In the genomic region with DNA sequence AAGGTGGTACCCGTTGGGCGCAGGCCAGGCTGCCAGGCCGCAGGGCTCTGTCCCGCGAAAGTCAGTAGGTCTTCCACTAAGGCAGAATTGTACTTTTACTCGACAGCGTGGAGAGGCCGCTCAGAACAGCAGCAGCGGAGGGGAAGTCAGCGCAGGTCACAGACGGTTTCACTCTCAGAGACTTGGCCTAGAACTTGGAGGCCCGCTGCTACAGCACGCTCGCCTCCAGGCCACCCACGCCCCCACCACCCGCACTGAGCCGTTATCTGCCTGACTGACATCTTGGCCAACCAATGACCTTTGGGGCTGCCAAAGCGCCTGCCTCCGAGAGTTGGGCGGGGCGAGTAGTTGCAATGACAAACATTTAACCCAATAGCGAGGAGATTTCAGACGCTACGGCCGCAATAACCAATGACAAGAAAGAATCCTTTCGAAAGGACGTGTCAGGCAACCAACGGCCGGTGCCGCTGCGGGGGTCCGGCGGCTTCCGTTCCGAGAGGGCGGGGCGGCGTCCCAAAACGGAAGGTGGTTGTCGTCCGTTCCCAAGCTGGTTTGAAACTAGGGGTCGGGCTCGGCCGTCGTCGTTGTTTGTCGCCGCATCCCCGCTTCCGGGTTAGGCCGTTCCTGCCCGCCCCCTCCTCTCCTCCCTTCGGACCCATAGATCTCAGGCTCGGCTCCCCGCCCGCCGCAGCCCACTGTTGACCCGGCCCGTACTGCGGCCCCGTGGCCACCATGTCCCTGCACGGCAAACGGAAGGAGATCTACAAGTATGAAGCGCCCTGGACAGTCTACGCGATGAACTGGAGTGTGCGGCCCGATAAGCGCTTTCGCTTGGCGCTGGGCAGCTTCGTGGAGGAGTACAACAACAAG, we compare ENCODE assay signal across 1 cellular context.
TF ChIP-seq lines count a peak whose summit lies in the region.

A gene with protein sequence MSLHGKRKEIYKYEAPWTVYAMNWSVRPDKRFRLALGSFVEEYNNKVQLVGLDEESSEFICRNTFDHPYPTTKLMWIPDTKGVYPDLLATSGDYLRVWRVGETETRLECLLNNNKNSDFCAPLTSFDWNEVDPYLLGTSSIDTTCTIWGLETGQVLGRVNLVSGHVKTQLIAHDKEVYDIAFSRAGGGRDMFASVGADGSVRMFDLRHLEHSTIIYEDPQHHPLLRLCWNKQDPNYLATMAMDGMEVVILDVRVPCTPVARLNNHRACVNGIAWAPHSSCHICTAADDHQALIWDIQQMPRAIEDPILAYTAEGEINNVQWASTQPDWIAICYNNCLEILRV (plus strand): TSS at position 532 of the 870 bp plus-strand sequence. CDS start 201 bp downstream, at position 733.

TF ChIP-seq in K562, 482 proteins besides CTCF, POLR2A, EP300 and RAD21 (continued from another document and continues in another):
- TF ChIP-seq ZBTB49 (CRISPR knock-in tag; IDR thresholded peaks at IDR 0.05; ENCODE audit: borderline replicate concordance) (no peak), BRF1 (IDR thresholded peaks at IDR 0.05; ENCODE audit: borderline replicate concordance, extremely low read depth, insufficient read length) (no peak), PPARD (CRISPR knock-in tag; IDR thresholded peaks at IDR 0.05) (no peak), HNRNPK (IDR thresholded peaks at IDR 0.05; ENCODE audit: low read depth, low read length, poor library complexity, severe bottlenecking) (no peak), ZNF717 (CRISPR knock-in tag; IDR thresholded peaks at IDR 0.05) (no peak), RBM39 (optimal IDR thresholded peaks at IDR 0.05; ENCODE audit: low read depth, low read length) (no peak), NR2F6 (CRISPR knock-in tag; IDR thresholded peaks at IDR 0.05) (0 out of 2 replicates have a peak, but pooled peaks have one; percentile 8), SMARCE1 (IDR thresholded peaks at IDR 0.05) (no peak), GABPA (tag; conservative IDR thresholded peaks at IDR 0.05; ENCODE audit: low read depth) (peak; percentile 98), PTBP1 (IDR thresholded peaks at IDR 0.05; ENCODE audit: low read depth, low read length) (no peak), ZNF24 (IDR thresholded peaks at IDR 0.05) (no peak), BCL6 (CRISPR knock-in tag; IDR thresholded peaks at IDR 0.05) (no peak), MTA2 (IDR thresholded peaks at IDR 0.05; ENCODE audit: low read depth) (no peak), HMGN3 (IDR thresholded peaks at IDR 0.05; ENCODE audit: borderline replicate concordance, extremely low read depth, insufficient read length, low read depth, low read length) (no peak), STAT5B (CRISPR knock-in tag; IDR thresholded peaks at IDR 0.05) (no peak), C11orf30 (IDR thresholded peaks at IDR 0.05; ENCODE audit: low read depth) (peak; percentile 57; the same call in 1 of the 2 replicates), ZBTB1 (CRISPR knock-in tag; IDR thresholded peaks at IDR 0.05; ENCODE audit: borderline replicate concordance, low read depth) (no peak), CBX2 (IDR thresholded peaks at IDR 0.05; ENCODE audit: insufficient read depth, low read length, poor library complexity, severe bottlenecking) (no peak), ZBTB34 (CRISPR knock-in tag; IDR thresholded peaks at IDR 0.05) (no peak), ZNF583 (CRISPR knock-in tag; IDR thresholded peaks at IDR 0.05) (no peak), MTA1 (IDR thresholded peaks at IDR 0.05; ENCODE audit: borderline replicate concordance) (no peak), ZNF57 (CRISPR knock-in tag; IDR thresholded peaks at IDR 0.05) (no peak), HNRNPL (IDR thresholded peaks at IDR 0.05; ENCODE audit: low read depth, low read length) (no peak), ZNF41 (CRISPR knock-in tag; conservative IDR thresholded peaks at IDR 0.05) (no peak), ARHGAP35 (IDR thresholded peaks at IDR 0.05; ENCODE audit: partially characterized antibody) (no peak), GTF2E2 (tag; IDR thresholded peaks at IDR 0.05) (peak; percentile 61; the same call in 1 of the 2 replicates), NFYB (IDR thresholded peaks at IDR 0.05; ENCODE audit: extremely low read depth, insufficient read length) (peak; percentile 90), ZNF77 (CRISPR knock-in tag; IDR thresholded peaks at IDR 0.05) (no peak), CREB1 (IDR thresholded peaks at IDR 0.05) (peak; percentile 70), CREB1 (CRISPR knock-in tag; IDR thresholded peaks at IDR 0.05) (peak; percentile 83), HNRNPUL1 (IDR thresholded peaks at IDR 0.05; ENCODE audit: low read length) (no peak), IRF2 (CRISPR knock-in tag; IDR thresholded peaks at IDR 0.05) (no peak), HDAC8 (tag; IDR thresholded peaks at IDR 0.05) (peak; percentile 70; the same call in 1 of the 2 replicates), HDAC3 (IDR thresholded peaks at IDR 0.05; ENCODE audit: borderline replicate concordance, partially characterized antibody) (no peak), MAZ (CRISPR knock-in tag; conservative IDR thresholded peaks at IDR 0.05 in 1 of 2, IDR thresholded peaks at IDR 0.05 in 1 of 2) (peak; percentile 90 to 94), GMEB1 (CRISPR knock-in tag; IDR thresholded peaks at IDR 0.05) (0 out of 2 replicates have a peak, but pooled peaks have one; percentile 16), RCOR1 (IDR thresholded peaks at IDR 0.05; ENCODE audit: borderline replicate concordance in 1 of 2, low read depth in 2 of 2, low read length in 2 of 2) (no peak; a peak in 1 of 4 replicates)
- TF ChIP-seq, protein P1, sequence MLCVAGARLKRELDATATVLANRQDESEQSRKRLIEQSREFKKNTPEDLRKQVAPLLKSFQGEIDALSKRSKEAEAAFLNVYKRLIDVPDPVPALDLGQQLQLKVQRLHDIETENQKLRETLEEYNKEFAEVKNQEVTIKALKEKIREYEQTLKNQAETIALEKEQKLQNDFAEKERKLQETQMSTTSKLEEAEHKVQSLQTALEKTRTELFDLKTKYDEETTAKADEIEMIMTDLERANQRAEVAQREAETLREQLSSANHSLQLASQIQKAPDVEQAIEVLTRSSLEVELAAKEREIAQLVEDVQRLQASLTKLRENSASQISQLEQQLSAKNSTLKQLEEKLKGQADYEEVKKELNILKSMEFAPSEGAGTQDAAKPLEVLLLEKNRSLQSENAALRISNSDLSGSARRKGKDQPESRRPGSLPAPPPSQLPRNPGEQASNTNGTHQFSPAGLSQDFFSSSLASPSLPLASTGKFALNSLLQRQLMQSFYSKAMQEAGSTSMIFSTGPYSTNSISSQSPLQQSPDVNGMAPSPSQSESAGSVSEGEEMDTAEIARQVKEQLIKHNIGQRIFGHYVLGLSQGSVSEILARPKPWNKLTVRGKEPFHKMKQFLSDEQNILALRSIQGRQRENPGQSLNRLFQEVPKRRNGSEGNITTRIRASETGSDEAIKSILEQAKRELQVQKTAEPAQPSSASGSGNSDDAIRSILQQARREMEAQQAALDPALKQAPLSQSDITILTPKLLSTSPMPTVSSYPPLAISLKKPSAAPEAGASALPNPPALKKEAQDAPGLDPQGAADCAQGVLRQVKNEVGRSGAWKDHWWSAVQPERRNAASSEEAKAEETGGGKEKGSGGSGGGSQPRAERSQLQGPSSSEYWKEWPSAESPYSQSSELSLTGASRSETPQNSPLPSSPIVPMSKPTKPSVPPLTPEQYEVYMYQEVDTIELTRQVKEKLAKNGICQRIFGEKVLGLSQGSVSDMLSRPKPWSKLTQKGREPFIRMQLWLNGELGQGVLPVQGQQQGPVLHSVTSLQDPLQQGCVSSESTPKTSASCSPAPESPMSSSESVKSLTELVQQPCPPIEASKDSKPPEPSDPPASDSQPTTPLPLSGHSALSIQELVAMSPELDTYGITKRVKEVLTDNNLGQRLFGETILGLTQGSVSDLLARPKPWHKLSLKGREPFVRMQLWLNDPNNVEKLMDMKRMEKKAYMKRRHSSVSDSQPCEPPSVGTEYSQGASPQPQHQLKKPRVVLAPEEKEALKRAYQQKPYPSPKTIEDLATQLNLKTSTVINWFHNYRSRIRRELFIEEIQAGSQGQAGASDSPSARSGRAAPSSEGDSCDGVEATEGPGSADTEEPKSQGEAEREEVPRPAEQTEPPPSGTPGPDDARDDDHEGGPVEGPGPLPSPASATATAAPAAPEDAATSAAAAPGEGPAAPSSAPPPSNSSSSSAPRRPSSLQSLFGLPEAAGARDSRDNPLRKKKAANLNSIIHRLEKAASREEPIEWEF (CRISPR knock-in tag; IDR thresholded peaks at IDR 0.05), result no peak
